ENCODE assay signal across 18 cellular contexts in genomic region chr13:73142091-73142490, GRCh38.
A peak's percentile ranks its signal among the peaks of the same experiment; 100 is the strongest.
DNase-seq lines count a peak whose midpoint lies in the region; FAIRE-seq and TF ChIP-seq lines count a peak whose summit lies in the region.
"Had no signal": no experiment of that assay in that cellular context is flagged by ENCODE, and none has a peak within 500 bp of the region (broad histone marks: within the 10 kb centered on the region; RNA-seq: fewer than 3 reads in every experiment).

No MANE protein-coding gene starts in this region.

- peaks cover 41% of the 10 kb centered on the region for H3K4me1 Mint-ChIP-seq in Caco-2 (ENCODE audit: low read depth, unreplicated experiment)
- H3K4me1 Mint-ChIP-seq in HFFc6 (ENCODE audit: low read depth) = peaks cover 72% of the 10 kb centered on the region
- H3K4me1 Mint-ChIP-seq in neural progenitor cell = peaks cover 34% of the 10 kb centered on the region
- H3K4me1 Mint-ChIP-seq: naive B cell had no signal

- H3K79me2 ChIP-seq in H1 (ENCODE audit: control insufficient read depth in 1 of 2, insufficient read depth in 2 of 2, low read length in 2 of 2) = no peaks in the 10 kb centered on the region
- no peaks in the 10 kb centered on the region for H3K79me2 ChIP-seq in neural progenitor cell (ENCODE audit: low read depth)

- H2BK12ac ChIP-seq in H1 (ENCODE audit: low read depth, low read length) = no peak overlapping the region

- H4K91ac ChIP-seq in H1 (replicated peaks; ENCODE audit: insufficient read length, low read length) = no peak overlapping the region

- H3K9ac ChIP-seq in H1 (replicated peaks in 1 of 4; ENCODE audit: extremely low read depth in 1 of 4, low read depth in 3 of 4, low read length in 3 of 4) (peak overlapping the region in 1 of 4 experiments; percentile 8; a peak in 1 of 7 replicates), neural progenitor cell (no peak overlapping the region)

- H2AFZ ChIP-seq in H1 (ENCODE audit: low read length) (peak overlapping the region; percentile 79), neural progenitor cell (replicated peaks) (no peak overlapping the region)

- no peak overlapping the region for H3K18ac ChIP-seq in H1 (ENCODE audit: extremely low read depth, low read length)

- no peak overlapping the region for H3K14ac ChIP-seq in H1 (ENCODE audit: insufficient read length)

- intact Hi-C loops in Caco-2 (cut with micrococcal nuclease; ENCODE audit: unreplicated experiment) = no loop called here
- intact Hi-C loops in ascending aorta (cut with DNase I) = no loop called here

- no peak overlapping the region for H2BK15ac ChIP-seq in H1 (ENCODE audit: low read length)

- no peak for TF ChIP-seq EP300 in H1 (IDR thresholded peaks at IDR 0.05; ENCODE audit: borderline replicate concordance in 1 of 2, low read depth in 2 of 2, low read length in 2 of 2)

- POLR2A ChIA-PET in Caco-2 (lab: Charles Lee) (no interaction called here), H1 (lab: Charles Lee; ENCODE audit: partially characterized antibody) (no interaction called here)

- CTCF ChIA-PET in Caco-2 (lab: Charles Lee) (no interaction called here), H1 (lab: Charles Lee; ENCODE audit: partially characterized antibody) (interaction anchor here (0.6 to 0.9 kb wide), 2 partner anchors 28 to 468 kb away, joined by 3 to 4 read pairs; no protein-coding TSS in a partner anchor)

- no peak for TF ChIP-seq RAD21 in H1 (IDR thresholded peaks at IDR 0.05 in 1 of 2, conservative IDR thresholded peaks at IDR 0.05 in 1 of 2; ENCODE audit: low read depth in 2 of 2, low read length in 2 of 2)

- H3K27ac Mint-ChIP-seq in Caco-2 (ENCODE audit: unreplicated experiment) (peak overlapping the region; percentile 89), HFFc6 (peak overlapping the region; percentile 85), neural progenitor cell (peak overlapping the region; percentile 96)
- H3K27ac Mint-ChIP-seq: T-helper 1 cell treated with Interleukin-12 subunit alpha and Interleukin-12 subunit beta and Interleukin-4 antibody, amounts not matched to agents 30 μg/mL and 1 μg/mL, for 36 hours had no signal

- H3K9me3 ChIP-seq in Caco-2 (no peaks in the 10 kb centered on the region), H1 (ENCODE audit: insufficient read depth in 2 of 2, low read depth in 1 of 2, low read length in 1 of 2) (no peaks in the 10 kb centered on the region), neural progenitor cell (ENCODE audit: low read depth) (no peaks in the 10 kb centered on the region), ascending aorta (no peaks in the 10 kb centered on the region)
- H3K9me3 ChIP-seq: MG63, upper lobe of right lung had no signal

- no peaks in the 10 kb centered on the region for H3K79me1 ChIP-seq in H1 (ENCODE audit: low read depth, low read length)

- H3K56ac ChIP-seq in H1 (replicated peaks; ENCODE audit: insufficient read length, low read depth, low read length) = no peak overlapping the region

- no peak overlapping the region for H2AK5ac ChIP-seq in H1 (ENCODE audit: low read depth, low read length)

- H3K36me3 ChIP-seq in Caco-2 (ENCODE audit: control insufficient read depth, insufficient read depth, low read length) = no peaks in the 10 kb centered on the region
- no peaks in the 10 kb centered on the region; a peak in 1 of 8 replicates for H3K36me3 ChIP-seq in H1 (ENCODE audit: control insufficient read depth in 2 of 4, insufficient read depth in 4 of 4, low read length in 3 of 4)
- no peaks in the 10 kb centered on the region for H3K36me3 ChIP-seq in neural progenitor cell
- no peaks in the 10 kb centered on the region for H3K36me3 ChIP-seq in ascending aorta
- H3K36me3 ChIP-seq: MG63, upper lobe of right lung had no signal

- H3K23ac ChIP-seq in H1 (ENCODE audit: insufficient read length) = no peak overlapping the region

- no peak overlapping the region for H3K4me3 Mint-ChIP-seq in Caco-2 (ENCODE audit: unreplicated experiment)
- peak overlapping the region; percentile 82 for H3K4me3 Mint-ChIP-seq in HFFc6
- H3K4me3 Mint-ChIP-seq in neural progenitor cell = peak overlapping the region; percentile 52
- H3K4me3 Mint-ChIP-seq: naive B cell; T-helper 1 cell treated with Interleukin-12 subunit alpha and Interleukin-12 subunit beta and Interleukin-4 antibody, amounts not matched to agents 30 μg/mL and 1 μg/mL, for 36 hours had no signal

- 87% methylated on average over 5 of the region's 5 CpGs; no CpG with 5 or more reads in 1 of the 2 experiments for WGBS in H1 (ENCODE audit: extremely low coverage in 1 of 2, insufficient coverage in 1 of 2, insufficient read length in 1 of 2, insufficient replicate concordance in 2 of 2, low coverage in 1 of 2, low lambda C conversion rate in 2 of 2, missing lambda C conversion rate in 1 of 2), 2 experiments

- no peak for TF ChIP-seq POLR2A in H1 (IDR thresholded peaks at IDR 0.05; ENCODE audit: control extremely low read depth in 1 of 2, low read depth in 2 of 2, low read length in 2 of 2)

- TF ChIP-seq CTCF in Caco-2 (IDR thresholded peaks at IDR 0.05; ENCODE audit: insufficient read depth in 1 of 2, low read depth in 1 of 2, low read length in 1 of 2, severe bottlenecking in 1 of 2, unreplicated experiment in 1 of 2) = no peak
- TF ChIP-seq CTCF in HFFc6 (IDR thresholded peaks at IDR 0.05) = no peak
- no peak for TF ChIP-seq CTCF in H1 (IDR thresholded peaks at IDR 0.05; ENCODE audit: control extremely low read depth in 1 of 3, insufficient read depth in 1 of 3, low read depth in 1 of 3, low read length in 3 of 3)
- TF ChIP-seq CTCF in neural progenitor cell (IDR thresholded peaks at IDR 0.05) = no peak
- TF ChIP-seq CTCF in ascending aorta (IDR thresholded peaks at IDR 0.05) = no peak

- H4K5ac ChIP-seq in H1 (ENCODE audit: insufficient read length, low read depth, low read length) = no peak overlapping the region

- peaks cover 22% of the 10 kb centered on the region for H3K36me3 Mint-ChIP-seq in Caco-2 (ENCODE audit: insufficient read depth, unreplicated experiment)
- H3K36me3 Mint-ChIP-seq in HFFc6 (ENCODE audit: low read depth) = no peaks in the 10 kb centered on the region
- H3K36me3 Mint-ChIP-seq in neural progenitor cell = no peaks in the 10 kb centered on the region

- BruUV-seq in Caco-2 (replicated peaks; lab: Mats Ljungman, UMichigan) = no TSS peak

- H3F3A ChIP-seq in neural progenitor cell (ENCODE audit: low read depth) = peaks cover 14% of the 10 kb centered on the region

- no peak overlapping the region for H3K27ac ChIP-seq in H1 (ENCODE audit: low read depth, low read length)
- peak overlapping the region; percentile 19 for H3K27ac ChIP-seq in neural progenitor cell
- H3K27ac ChIP-seq in ascending aorta = no peak overlapping the region
- H3K27ac ChIP-seq: C4-2B had no signal

- no peak overlapping the region for H4K8ac ChIP-seq in H1 (ENCODE audit: extremely low read depth, insufficient read depth, low read length)

- no peak overlapping the region for H3K4me2 ChIP-seq in H1 (ENCODE audit: insufficient read depth in 1 of 2, low read depth in 2 of 2, low read length in 2 of 2)
- peak overlapping the region; percentile 59 for H3K4me2 ChIP-seq in neural progenitor cell

- H2BK20ac ChIP-seq in H1 (ENCODE audit: low read length) = 0 out of 2 replicates have a peak overlapping the region, but pooled peaks have one; percentile 1

- no peaks in the 10 kb centered on the region for H3K27me3 ChIP-seq in Caco-2 (replicated peaks; ENCODE audit: control insufficient read depth, insufficient read depth, low read length)
- H3K27me3 ChIP-seq in H1 (replicated peaks in 1 of 4; ENCODE audit: control insufficient read depth in 3 of 4, extremely low read depth in 1 of 4, insufficient read depth in 3 of 4, low read length in 3 of 4) = no peaks in the 10 kb centered on the region
- H3K27me3 ChIP-seq in neural progenitor cell = no peaks in the 10 kb centered on the region
- H3K27me3 ChIP-seq in ascending aorta = no peaks in the 10 kb centered on the region
- H3K27me3 ChIP-seq: MG63, upper lobe of right lung had no signal

- no peak overlapping the region for H3K4ac ChIP-seq in H1 (replicated peaks; ENCODE audit: insufficient read length, low read depth, low read length)

- FAIRE-seq in H1 (lab: Jason Lieb, UNC) = no peak
- FAIRE-seq: G401.6 had no signal

- H3K4me3 ChIP-seq in Caco-2 (ENCODE audit: low read depth, low read length) = no peak overlapping the region
- no peak overlapping the region for H3K4me3 ChIP-seq in H1 (ENCODE audit: extremely low read depth in 1 of 4, insufficient read depth in 2 of 4, low read depth in 3 of 4, low read length in 4 of 4)
- peak overlapping the region; percentile 10 for H3K4me3 ChIP-seq in neural progenitor cell
- H3K4me3 ChIP-seq in ascending aorta = peak overlapping the region in 1 of 2 donors; percentile 43
- H3K4me3 ChIP-seq: MG63 had no signal

- no peaks in the 10 kb centered on the region for H3K27me3 Mint-ChIP-seq in Caco-2 (ENCODE audit: insufficient read depth, unreplicated experiment)
- H3K27me3 Mint-ChIP-seq in HFFc6 (ENCODE audit: insufficient read depth) = no peaks in the 10 kb centered on the region
- no peaks in the 10 kb centered on the region for H3K27me3 Mint-ChIP-seq in neural progenitor cell (ENCODE audit: insufficient read depth, low read depth)

- no peaks in the 10 kb centered on the region for H3K23me2 ChIP-seq in H1 (ENCODE audit: low read depth, low read length)

- H4K20me1 ChIP-seq in H1 (replicated peaks in 1 of 2; ENCODE audit: control insufficient read depth in 1 of 2, insufficient read depth in 2 of 2, low read length in 2 of 2) (no peaks in the 10 kb centered on the region), neural progenitor cell (ENCODE audit: low read depth) (no peaks in the 10 kb centered on the region)

- no peak for DNase-seq in Caco-2
- no peak for DNase-seq in HFFc6
- no peak for DNase-seq in H1 (ENCODE audit: low read depth in 1 of 2, low spot score in 2 of 2)
- DNase-seq in neural progenitor cell (ENCODE audit: low spot score) = peak; percentile 20
- no peak for DNase-seq in SHP77 (lab: John Stamatoyannopoulos, UW)
- no peak for DNase-seq in activated T-cell treated with anti-CD3 and anti-CD28 coated beads for 4 hours
- no peak for DNase-seq in NK-92 (lab: John Stamatoyannopoulos, UW; ENCODE audit: unreplicated experiment)
- no peak for DNase-seq in ascending aorta (ENCODE audit: low spot score in 2 of 2)
- DNase-seq: activated CD8-positive, alpha-beta memory T cell treated with anti-CD3 and anti-CD28 coated beads, Interleukin-2, amount 50 U/mL, for 4 hours; activated naive CD4-positive, alpha-beta T cell treated with anti-CD3 and anti-CD28 coated beads, Interleukin-2, amount 50 U/mL, for 16 hours; MG63; naive B cell; NCI-H526; stimulated activated CD4-positive, alpha-beta T cell treated with anti-CD3 and anti-CD28 coated beads, Interleukin-4, amount 100 ng/mL, for 4 hours; upper lobe of right lung had no signal

- H3K9me3 Mint-ChIP-seq in Caco-2 (ENCODE audit: unreplicated experiment) (peaks cover 11% of the 10 kb centered on the region), HFFc6 (no peaks in the 10 kb centered on the region), neural progenitor cell (no peaks in the 10 kb centered on the region)

- H2BK120ac ChIP-seq in H1 (replicated peaks; ENCODE audit: low read depth, low read length) = no peak overlapping the region

- H3K4me1 ChIP-seq in Caco-2 = peaks cover 37% of the 10 kb centered on the region
- H3K4me1 ChIP-seq in H1 (replicated peaks in 1 of 4; ENCODE audit: control insufficient read depth in 3 of 4, insufficient read depth in 4 of 4, low read length in 3 of 4) = peaks cover 0 to 4% (median 1%) of the 10 kb centered on the region in 4 experiments; a peak in 1 of 7 replicates
- H3K4me1 ChIP-seq in neural progenitor cell = peaks cover 20% of the 10 kb centered on the region
- H3K4me1 ChIP-seq in ascending aorta = no peaks in the 10 kb centered on the region

- H2BK5ac ChIP-seq in H1 (ENCODE audit: low read depth, low read length) = no peak overlapping the region
